Comparison of ENCODE assay signal across 23 cellular contexts in the genomic region with DNA sequence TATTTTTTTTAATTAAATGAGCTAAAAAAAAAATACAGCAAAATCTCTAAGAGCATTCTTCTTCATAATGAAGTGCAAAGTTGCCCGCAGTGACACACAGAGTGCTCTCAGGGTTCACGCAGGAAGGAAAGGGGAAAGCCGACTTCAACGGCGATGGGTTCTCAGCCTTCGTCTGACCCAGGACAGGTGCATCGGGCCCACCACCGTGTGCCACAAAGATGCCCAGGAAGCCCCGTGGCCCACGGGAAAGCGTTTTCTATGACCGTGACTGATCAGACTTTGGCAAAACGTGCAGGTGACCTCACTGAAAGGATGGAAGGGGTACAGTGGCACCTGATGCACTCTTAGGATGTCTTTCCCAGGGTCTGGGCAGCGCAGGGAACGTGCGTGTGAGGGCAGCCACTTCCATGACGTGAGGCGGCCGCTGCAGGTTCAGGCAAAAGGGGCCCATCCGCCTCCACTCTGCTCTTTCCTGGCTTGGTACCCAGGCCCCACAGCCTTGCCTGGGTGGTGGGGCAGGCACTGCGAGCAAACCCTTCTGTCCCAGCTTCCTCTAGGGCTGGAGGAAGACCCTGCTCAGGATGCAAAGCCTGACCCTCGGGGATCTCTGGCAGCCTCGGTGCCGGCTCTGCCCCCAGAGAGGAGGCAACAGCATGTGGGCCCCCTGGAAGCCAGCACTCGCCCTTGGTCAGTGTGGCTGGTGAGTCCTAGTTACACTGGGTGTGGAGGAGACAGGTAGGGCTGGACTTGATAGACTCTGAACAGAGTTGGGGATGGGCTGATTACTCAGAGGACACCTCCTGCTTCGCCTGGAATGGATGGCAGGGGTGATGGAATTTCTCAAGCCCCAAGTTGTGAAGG. TPM values are rescaled to one million over a fixed set of nuclear protein-coding genes. Genes with fewer than 3 reads are reported as not detected.
DNase-seq lines count a peak whose midpoint lies in the region; ATAC-seq, FAIRE-seq and TF ChIP-seq lines count a peak whose summit lies in the region.
"Had no signal": no experiment of that assay in that cellular context is flagged by ENCODE, and none has a peak within 500 bp of the region (broad histone marks: within the 10 kb centered on the region; RNA-seq: fewer than 3 reads in every experiment).

No MANE protein-coding gene starts in this region.

- in situ Hi-C loops in HepG2 (cut with HindIII; ENCODE audit: extremely low pct_ligation_motif_present, low pct_unique_long_range_greater_than_20kb) = no loop called here

- H3K36me3 Mint-ChIP-seq in T-helper 17 cell (ENCODE audit: low read depth) (peaks cover 2% of the 10 kb centered on the region), endodermal cell (ENCODE audit: low read depth) (peaks cover 63% of the 10 kb centered on the region)
- peaks cover 46% of the 10 kb centered on the region for H3K36me3 Mint-ChIP-seq in stimulated activated memory B cell treated with anti-CD40 and anti-IgM and Interleukin-4, amounts not matched to agents 10 μg/mL and 1 μg/mL and 100 μg/mL, for 72 hours

- no peak for TF ChIP-seq RAD21 in HepG2 (CRISPR knock-in tag; IDR thresholded peaks at IDR 0.05)

- peak overlapping the region; percentile 12 for H3K4me3 Mint-ChIP-seq in T-helper 17 cell
- no peak overlapping the region for H3K4me3 Mint-ChIP-seq in endodermal cell
- H3K4me3 Mint-ChIP-seq in stimulated activated memory B cell treated with anti-CD40 and anti-IgM and Interleukin-4, amounts not matched to agents 10 μg/mL and 1 μg/mL and 100 μg/mL, for 72 hours = no peak overlapping the region
- H3K4me3 Mint-ChIP-seq: activated naive CD8-positive, alpha-beta T cell had no signal

- POLR2A ChIA-PET in HepG2 (lab: Yijun Ruan, JAX) = interaction anchor here (1.0 to 1.6 kb wide), 2 partner anchors 8 to 12 kb away, joined by 3 to 4 read pairs; a partner anchor contains a TSS

- H3K9me3 Mint-ChIP-seq in endodermal cell = no peaks in the 10 kb centered on the region
- no peaks in the 10 kb centered on the region for H3K9me3 Mint-ChIP-seq in stimulated activated memory B cell treated with anti-CD40 and anti-IgM and Interleukin-4, amounts not matched to agents 10 μg/mL and 1 μg/mL and 100 μg/mL, for 72 hours

- H3K27me3 ChIP-seq in HepG2 (ENCODE audit: control insufficient read depth in 1 of 2, insufficient read depth in 2 of 2, low read length in 2 of 2) (no peaks in the 10 kb centered on the region), right lobe of liver (no peaks in the 10 kb centered on the region), endodermal cell (ENCODE audit: control insufficient read depth, insufficient read depth, low read length, poor library complexity, severe bottlenecking) (no peaks in the 10 kb centered on the region)
- H3K27me3 ChIP-seq: heart left ventricle, neutrophil had no signal

- H3K4me1 Mint-ChIP-seq in T-helper 17 cell (peaks cover 24% of the 10 kb centered on the region), endodermal cell (peaks cover 3% of the 10 kb centered on the region)
- H3K4me1 Mint-ChIP-seq in stimulated activated memory B cell treated with anti-CD40 and anti-IgM and Interleukin-4, amounts not matched to agents 10 μg/mL and 1 μg/mL and 100 μg/mL, for 72 hours = peaks cover 29% of the 10 kb centered on the region

- H3K27me3 Mint-ChIP-seq in T-helper 17 cell (no peaks in the 10 kb centered on the region), endodermal cell (ENCODE audit: insufficient read depth) (no peaks in the 10 kb centered on the region)
- H3K27me3 Mint-ChIP-seq in stimulated activated memory B cell treated with anti-CD40 and anti-IgM and Interleukin-4, amounts not matched to agents 10 μg/mL and 1 μg/mL and 100 μg/mL, for 72 hours = no peaks in the 10 kb centered on the region
- H3K27me3 Mint-ChIP-seq: activated naive CD8-positive, alpha-beta T cell had no signal

- H3K27ac ChIP-seq in HepG2 (ENCODE audit: extremely low read length, insufficient read depth, low read length) (no peak overlapping the region), right lobe of liver (no peak overlapping the region), endodermal cell (ENCODE audit: low read depth, low read length) (no peak overlapping the region)
- H3K27ac ChIP-seq: heart left ventricle, neutrophil had no signal

- no peak overlapping the region for H3K4me2 ChIP-seq in HepG2 (ENCODE audit: low read depth, low read length)
- H3K4me2 ChIP-seq: smooth muscle cell had no signal

- no peak for TF ChIP-seq EP300 in HepG2 (IDR thresholded peaks at IDR 0.05; ENCODE audit: low read depth in 2 of 2, low read length in 2 of 2)
- no peak for TF ChIP-seq EP300 in HepG2 (CRISPR knock-in tag; IDR thresholded peaks at IDR 0.05; ENCODE audit: borderline replicate concordance)

- no peak for FAIRE-seq in HepG2 (lab: Jason Lieb, UNC)
- no peak for FAIRE-seq in GM12892 (lab: Jason Lieb, UNC)
- FAIRE-seq: colon, endothelial cell of umbilical vein had no signal

- 0 out of 2 replicates have a peak, but pooled peaks cover 7% of the 10 kb centered on the region for H4K20me1 ChIP-seq in HepG2 (ENCODE audit: insufficient read depth, low read length)

- peaks cover 28% of the 10 kb centered on the region for H3K79me2 ChIP-seq in HepG2 (ENCODE audit: insufficient read depth, low read length)

- no peak for TF ChIP-seq POLR2A in HepG2 (IDR thresholded peaks at IDR 0.05; ENCODE audit: insufficient read depth in 1 of 2, low read depth in 2 of 2, low read length in 2 of 2)
- TF ChIP-seq POLR2A in right lobe of liver (IDR thresholded peaks at IDR 0.05) = no peak
- TF ChIP-seq POLR2A in GM12892 (IDR thresholded peaks at IDR 0.05; ENCODE audit: low read depth, low read length) = no peak

- 92% methylated on average over 17 of the region's 26 CpGs for WGBS in HepG2 (ENCODE audit: low lambda C conversion rate)
- 71% methylated on average over 12 of the region's 26 CpGs for WGBS in right lobe of liver (ENCODE audit: insufficient coverage, low coverage, low lambda C conversion rate, missing lambda C conversion rate)
- WGBS in endodermal cell (ENCODE audit: insufficient coverage in 1 of 2, insufficient read length in 1 of 2), 2 experiments = 94 to 97% methylated on average over 22 to 26 of the region's 26 CpGs

- no peak overlapping the region for H2AFZ ChIP-seq in HepG2 (ENCODE audit: low read length)

- BruUV-seq in HepG2 (replicated peaks; lab: Mats Ljungman, UMichigan) = no TSS peak

- TF ChIP-seq CTCF in HepG2 (CRISPR knock-in tag; IDR thresholded peaks at IDR 0.05) (no peak), right lobe of liver (IDR thresholded peaks at IDR 0.05) (no peak), endodermal cell (conservative IDR thresholded peaks at IDR 0.05) (no peak)

- DNase-seq in HepG2 (ENCODE audit: low spot score) (no peak), right lobe of liver (no peak), T-helper 17 cell (no peak), endodermal cell (no peak), GM12892 (ENCODE audit: insufficient read length) (no peak)
- DNase-seq: COR-L47, DND-41, heart left ventricle, NCI-H1417 treated with DMSO at 0.1 percent for 48 hours, NCI-H2107, NCI-H510A treated with DMSO at 0.1 percent for 48 hours had no signal

- H3K4me1 ChIP-seq in HepG2 (ENCODE audit: insufficient read depth, low read length) (peaks cover 27% of the 10 kb centered on the region), right lobe of liver (peaks cover 0 to 15% (median 0%) of the 10 kb centered on the region in 4 donors), endodermal cell (ENCODE audit: control insufficient read depth, insufficient read depth, low read length) (no peaks in the 10 kb centered on the region)

- CTCF ChIA-PET in HepG2 (lab: Yijun Ruan, JAX; ENCODE audit: low intra/inter-chr PET ratio, low total read pairs) = no interaction called here

- ATAC-seq in HepG2 = no peak
- ATAC-seq in right lobe of liver = no peak
- peak; percentile 42 for ATAC-seq in T-helper 17 cell
- ATAC-seq in stimulated activated memory B cell treated with anti-CD40 and anti-IgM and Interleukin-4, amounts not matched to agents 10 μg/mL and 1 μg/mL and 100 μg/mL, for 72 hours = peak; percentile 9
- no peak for ATAC-seq in GM21515 (IDR thresholded peaks at IDR 0.05; ENCODE audit: unreplicated experiment)
- no peak for ATAC-seq in HG03175 (IDR thresholded peaks at IDR 0.05; ENCODE audit: unreplicated experiment)

- H3K4me3 ChIP-seq in HepG2 (replicated peaks in 1 of 3; ENCODE audit: insufficient read depth in 1 of 3, low read depth in 2 of 3, low read length in 3 of 3) (no peak overlapping the region), right lobe of liver (no peak overlapping the region), endodermal cell (ENCODE audit: low read length) (no peak overlapping the region)
- H3K4me3 ChIP-seq: HAP-1, heart left ventricle, smooth muscle cell had no signal

- H3K36me3 ChIP-seq in HepG2 (replicated peaks in 1 of 2; ENCODE audit: control insufficient read depth in 1 of 2, insufficient read depth in 2 of 2, low read length in 2 of 2) = peaks cover 14 to 46% of the 10 kb centered on the region in 2 experiments
- peaks cover 0 to 35% (median 13%) of the 10 kb centered on the region in 4 donors for H3K36me3 ChIP-seq in right lobe of liver
- peaks cover 40% of the 10 kb centered on the region for H3K36me3 ChIP-seq in endodermal cell (ENCODE audit: control insufficient read depth, insufficient read depth, low read length)

- H3K9me3 ChIP-seq in HepG2 (ENCODE audit: low read length) = no peaks in the 10 kb centered on the region
- no peaks in the 10 kb centered on the region for H3K9me3 ChIP-seq in right lobe of liver
- H3K9me3 ChIP-seq in T-helper 17 cell (ENCODE audit: control insufficient read depth, low read length, poor library complexity, severe bottlenecking) = no peaks in the 10 kb centered on the region
- H3K9me3 ChIP-seq in endodermal cell (ENCODE audit: control insufficient read depth, low read length) = no peaks in the 10 kb centered on the region
- H3K9me3 ChIP-seq: HAP-1, heart left ventricle, neutrophil had no signal

- intact Hi-C loops in HepG2 (cut with micrococcal nuclease; ENCODE audit: unreplicated experiment) (no loop called here), right lobe of liver (cut with DNase I) (no loop called here)

- H3K27ac Mint-ChIP-seq in T-helper 17 cell (peak overlapping the region; percentile 89), endodermal cell (peak overlapping the region; percentile 44)
- peak overlapping the region; percentile 74 for H3K27ac Mint-ChIP-seq in stimulated activated memory B cell treated with anti-CD40 and anti-IgM and Interleukin-4, amounts not matched to agents 10 μg/mL and 1 μg/mL and 100 μg/mL, for 72 hours

- no peak overlapping the region for H3K9ac ChIP-seq in HepG2 (ENCODE audit: insufficient read depth, low read depth, low read length)
- no peak overlapping the region for H3K9ac ChIP-seq in endodermal cell (ENCODE audit: extremely low read depth, low read length, poor library complexity, severe bottlenecking)

RNA-seq across cellular contexts. Expression of a gene that starts 8.3 kb away (rescaled TPM):
- 52.4 and 52.5 TPM in 2 replicates for total RNA-seq in HepG2 (2016; rRNA removed; fragmentation: Illumina TruSeq; extraction: Trizol)
- 6.5 and 7.6 TPM in 2 replicates for total RNA-seq in HepG2 (2016; cell fraction: cytosol; rRNA removed; fragmentation: Illumina TruSeq; extraction: Trizol; ENCODE audit: low read depth)
- 47.8 and 53.6 TPM in 2 replicates for total RNA-seq in HepG2 (2016; cell fraction: insoluble cytoplasmic fraction; rRNA removed; fragmentation: Illumina TruSeq; extraction: Trizol)
- 11.1 and 12.6 TPM in 2 replicates for total RNA-seq in HepG2 (2016; cell fraction: membrane; rRNA removed; fragmentation: Illumina TruSeq; extraction: Trizol)
- 22.3 and 30.2 TPM in 2 replicates for total RNA-seq in HepG2 (2016; cell fraction: nucleus; rRNA removed; fragmentation: Illumina TruSeq; extraction: Trizol)
- 18.3 and 20.2 TPM in 2 replicates for polyA plus RNA-seq in HepG2 (2011; rRNA removed)
- 11.1 and 11.8 TPM in 2 replicates for polyA plus RNA-seq in HepG2 (2011; cell fraction: cytosol; rRNA removed)
- polyA plus RNA-seq in HepG2 (2011; cell fraction: nucleus; rRNA removed) = 22.8 and 33.3 TPM in 2 replicates
- 19.1 and 36.0 TPM in 2 replicates for polyA plus RNA-seq in HepG2 (2012)
- 3.5 and 3.9 TPM in 2 replicates for polyA plus RNA-seq in HepG2 (2016; cell fraction: cytosol; fragmentation: Illumina TruSeq; extraction: Trizol; ENCODE audit: low read depth)
- polyA plus RNA-seq in HepG2 (2016; cell fraction: insoluble cytoplasmic fraction; fragmentation: Illumina TruSeq; extraction: Trizol; ENCODE audit: low read depth) = 46.2 and 54.8 TPM in 2 replicates
- polyA plus RNA-seq in HepG2 (2016; cell fraction: membrane; fragmentation: Illumina TruSeq; extraction: Trizol; ENCODE audit: low read depth) = 9.2 and 9.3 TPM in 2 replicates
- 63.9 and 68.5 TPM in 2 replicates for polyA plus RNA-seq in HepG2 (2016; cell fraction: nucleus; fragmentation: Illumina TruSeq; extraction: Trizol; ENCODE audit: insufficient read depth, low read depth)
- 12.3 and 17.4 TPM in 2 replicates for polyA minus RNA-seq in HepG2 (2011; rRNA and poly(A)+ RNA removed; ENCODE audit: low replicate concordance)
- 12.0 and 18.0 TPM in 2 replicates for polyA minus RNA-seq in HepG2 (2011; cell fraction: cytosol; rRNA and poly(A)+ RNA removed)
- 10.1 and 11.3 TPM in 2 replicates for polyA minus RNA-seq in HepG2 (2011; cell fraction: nucleus; rRNA and poly(A)+ RNA removed)
- 10 to 100 TPM; 22.7 to 32.2 (median 25.8) TPM for total RNA-seq in right lobe of liver
- 10 to 100 TPM; 35.1 to 37.9 TPM for total RNA-seq in T-helper 17 cell
- total RNA-seq in endodermal cell = 10 to 100 TPM; 49.9 to 59.7 TPM
- 33.6 TPM for polyA plus RNA-seq in endodermal cell (2013, experiment 1 of 2)
- 31.0 TPM for polyA plus RNA-seq in endodermal cell (2013, experiment 2 of 2)
- 25.2 TPM for polyA plus RNA-seq in GM12892 (2012; ENCODE audit: missing spikeins)

RNA-seq across cellular contexts. Expression of a gene that starts 15.4 kb away (rescaled TPM):
- total RNA-seq in HepG2 (2016; rRNA removed; fragmentation: Illumina TruSeq; extraction: Trizol) (55.8 and 56.3 TPM in 2 replicates), right lobe of liver (1 to 10 TPM; 2.6 to 8.7 (median 4.6) TPM), T-helper 17 cell (1 to 10 TPM in 1 of 2 donors, under 1 TPM in 1; 0.75 to 1.5 TPM), endodermal cell (10 to 100 TPM; 11.1 to 15.0 TPM)
- total RNA-seq in HepG2 (2016; cell fraction: cytosol; rRNA removed; fragmentation: Illumina TruSeq; extraction: Trizol; ENCODE audit: low read depth) = 360 and 516 TPM in 2 replicates
- 54.3 and 58.0 TPM in 2 replicates for total RNA-seq in HepG2 (2016; cell fraction: insoluble cytoplasmic fraction; rRNA removed; fragmentation: Illumina TruSeq; extraction: Trizol)
- total RNA-seq in HepG2 (2016; cell fraction: membrane; rRNA removed; fragmentation: Illumina TruSeq; extraction: Trizol) = 94.8 and 147 TPM in 2 replicates
- 35.3 and 45.5 TPM in 2 replicates for total RNA-seq in HepG2 (2016; cell fraction: nucleus; rRNA removed; fragmentation: Illumina TruSeq; extraction: Trizol)
- 12.4 and 22.2 TPM in 2 replicates for polyA plus RNA-seq in HepG2 (2011; rRNA removed)
- polyA plus RNA-seq in HepG2 (2011; cell fraction: cytosol; rRNA removed) = 15.0 and 35.9 TPM in 2 replicates
- 20.1 and 21.5 TPM in 2 replicates for polyA plus RNA-seq in HepG2 (2011; cell fraction: nucleus; rRNA removed)
- 18.7 and 18.9 TPM in 2 replicates for polyA plus RNA-seq in HepG2 (2012)
- polyA plus RNA-seq in HepG2 (2016; cell fraction: cytosol; fragmentation: Illumina TruSeq; extraction: Trizol; ENCODE audit: low read depth) = 172 and 230 TPM in 2 replicates
- 45.5 and 47.9 TPM in 2 replicates for polyA plus RNA-seq in HepG2 (2016; cell fraction: insoluble cytoplasmic fraction; fragmentation: Illumina TruSeq; extraction: Trizol; ENCODE audit: low read depth)
- 82.1 and 104 TPM in 2 replicates for polyA plus RNA-seq in HepG2 (2016; cell fraction: membrane; fragmentation: Illumina TruSeq; extraction: Trizol; ENCODE audit: low read depth)
- 32.0 and 32.8 TPM in 2 replicates for polyA plus RNA-seq in HepG2 (2016; cell fraction: nucleus; fragmentation: Illumina TruSeq; extraction: Trizol; ENCODE audit: insufficient read depth, low read depth)
- polyA minus RNA-seq in HepG2 (2011; rRNA and poly(A)+ RNA removed; ENCODE audit: low replicate concordance) = 29.5 TPM in 1 of 2 replicates, not detected in the other
- 18.6 and 19.1 TPM in 2 replicates for polyA minus RNA-seq in HepG2 (2011; cell fraction: cytosol; rRNA and poly(A)+ RNA removed)
- 17.1 and 18.4 TPM in 2 replicates for polyA minus RNA-seq in HepG2 (2011; cell fraction: nucleus; rRNA and poly(A)+ RNA removed)
- 8.3 TPM for polyA plus RNA-seq in endodermal cell (2013, experiment 1 of 2)
- 6.1 TPM for polyA plus RNA-seq in endodermal cell (2013, experiment 2 of 2)
- not detected for polyA plus RNA-seq in GM12892 (2012; ENCODE audit: missing spikeins)

RNA-seq across cellular contexts. Expression of a gene that starts 35.7 kb away (rescaled TPM):
- not detected in 2 replicates for total RNA-seq in HepG2 (2016; rRNA removed; fragmentation: Illumina TruSeq; extraction: Trizol)
- total RNA-seq in HepG2 (2016; cell fraction: cytosol; rRNA removed; fragmentation: Illumina TruSeq; extraction: Trizol; ENCODE audit: low read depth) = not detected in 2 replicates
- not detected in 2 replicates for total RNA-seq in HepG2 (2016; cell fraction: insoluble cytoplasmic fraction; rRNA removed; fragmentation: Illumina TruSeq; extraction: Trizol)
- total RNA-seq in HepG2 (2016; cell fraction: membrane; rRNA removed; fragmentation: Illumina TruSeq; extraction: Trizol) = not detected in 2 replicates
- not detected in 2 replicates for total RNA-seq in HepG2 (2016; cell fraction: nucleus; rRNA removed; fragmentation: Illumina TruSeq; extraction: Trizol)
- not detected in 2 replicates for polyA plus RNA-seq in HepG2 (2011; rRNA removed)
- polyA plus RNA-seq in HepG2 (2011; cell fraction: cytosol; rRNA removed) = not detected in 2 replicates
- not detected in 2 replicates for polyA plus RNA-seq in HepG2 (2011; cell fraction: nucleus; rRNA removed)
- 0.23 TPM in 1 of 2 replicates, not detected in the other for polyA plus RNA-seq in HepG2 (2012)
- polyA plus RNA-seq in HepG2 (2016; cell fraction: cytosol; fragmentation: Illumina TruSeq; extraction: Trizol; ENCODE audit: low read depth) = not detected in 2 replicates
- not detected in 2 replicates for polyA plus RNA-seq in HepG2 (2016; cell fraction: insoluble cytoplasmic fraction; fragmentation: Illumina TruSeq; extraction: Trizol; ENCODE audit: low read depth)
- polyA plus RNA-seq in HepG2 (2016; cell fraction: membrane; fragmentation: Illumina TruSeq; extraction: Trizol; ENCODE audit: low read depth) = not detected in 2 replicates
- polyA plus RNA-seq in HepG2 (2016; cell fraction: nucleus; fragmentation: Illumina TruSeq; extraction: Trizol; ENCODE audit: insufficient read depth, low read depth) = not detected in 2 replicates
- polyA minus RNA-seq in HepG2 (2011; rRNA and poly(A)+ RNA removed; ENCODE audit: low replicate concordance) = not detected in 2 replicates
- polyA minus RNA-seq in HepG2 (2011; cell fraction: cytosol; rRNA and poly(A)+ RNA removed) = not detected in 2 replicates
- polyA minus RNA-seq in HepG2 (2011; cell fraction: nucleus; rRNA and poly(A)+ RNA removed) = not detected in 2 replicates
- not detected for total RNA-seq in right lobe of liver
- not detected for total RNA-seq in T-helper 17 cell
- not detected for total RNA-seq in endodermal cell
- not detected for polyA plus RNA-seq in endodermal cell (2013, experiment 1 of 2)
- polyA plus RNA-seq in endodermal cell (2013, experiment 2 of 2) = not detected
- polyA plus RNA-seq in GM12892 (2012; ENCODE audit: missing spikeins) = not detected
- total RNA-seq: endothelial cell of umbilical vein, heart left ventricle, lower leg skin, mononuclear cell, smooth muscle cell, ureter had no signal
- polyA plus RNA-seq: endothelial cell of umbilical vein, heart left ventricle, smooth muscle cell had no signal

Comparison
In these comparisons a context has a peak if more than half of its experiments do, and no peak if none do; other contexts are left out.
1. ATAC-seq: peak in T-helper 17 cell (single experiment) and stimulated activated memory B cell treated with anti-CD40 and anti-IgM and Interleukin-4, amounts not matched to agents 10 μg/mL and 1 μg/mL and 100 μg/mL, for 72 hours (single experiment); none in HepG2 (single experiment), right lobe of liver (0 of 4), GM21515 (single experiment) and HG03175 (single experiment).
2. Peak in every context shown above with its lines, with median percentiles within 50 percentile points of each other: H3K27ac Mint-ChIP-seq.